Comparison of ENCODE assay signal across 7 cellular contexts in the genomic region with DNA sequence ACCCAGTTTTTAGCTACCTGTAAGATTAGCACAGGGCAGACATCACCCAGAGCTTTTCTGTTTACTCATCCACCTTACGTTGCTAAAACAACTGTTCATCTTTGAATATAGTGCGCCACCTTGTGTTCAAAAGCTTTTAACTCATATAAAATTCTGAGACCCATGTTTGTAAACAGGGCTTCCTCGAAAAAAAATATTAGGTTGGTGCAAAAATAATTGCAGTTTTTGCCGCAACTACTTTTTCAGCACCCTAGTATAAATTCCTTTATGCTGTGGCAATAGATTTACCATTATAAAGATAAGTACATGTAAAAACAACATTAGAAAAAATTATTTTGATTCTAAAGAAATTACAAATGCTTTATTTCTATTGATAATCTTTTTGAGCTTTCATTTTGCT.
DNase-seq lines count a peak whose midpoint lies in the region; ATAC-seq and TF ChIP-seq lines count a peak whose summit lies in the region.

No MANE protein-coding gene starts in this region.

- H3K9me3 Mint-ChIP-seq in activated T-helper 1 cell treated with anti-CD3 and anti-CD28 coated beads, Interleukin-12 subunit alpha, Interleukin-12 subunit beta, Interleukin-2, Interleukin-4 antibody, amounts not matched to agents 30 ng/mL and 10 ng/mL and 1 ng/mL, durations not matched to agents 14 hours and 24 hours and 36 hours = no peaks in the 10 kb centered on the region

- H3F3A ChIP-seq in DOHH2 (ENCODE audit: control insufficient read depth, insufficient read depth) = peaks cover 12% of the 10 kb centered on the region; the same call in 1 of the 2 replicates

- H3K79me2 ChIP-seq in DOHH2 (ENCODE audit: control insufficient read depth, low read length) = no peaks in the 10 kb centered on the region

- H3K27me3 Mint-ChIP-seq in activated T-helper 1 cell treated with anti-CD3 and anti-CD28 coated beads, Interleukin-12 subunit alpha, Interleukin-12 subunit beta, Interleukin-2, Interleukin-4 antibody, amounts not matched to agents 30 ng/mL and 10 ng/mL and 1 ng/mL, durations not matched to agents 14 hours and 24 hours and 36 hours (ENCODE audit: insufficient read depth) = no peaks in the 10 kb centered on the region

- DNase-seq in NCI-H226 = peak; percentile 52
- DNase-seq in activated T-helper 1 cell treated with anti-CD3 and anti-CD28 coated beads, Interleukin-12 subunit alpha, Interleukin-12 subunit beta, Interleukin-2, Interleukin-4 antibody, amounts not matched to agents 30 ng/mL and 10 ng/mL and 1 ng/mL, durations not matched to agents 14 hours and 24 hours and 36 hours (ENCODE audit: low spot score) = peak; percentile 15
- DNase-seq in cardiac muscle cell (ENCODE audit: low read depth in 1 of 2, low spot score in 1 of 2) = peak; percentile 86 to 91
- peak; percentile 80 for DNase-seq in renal cortical epithelial cell (ENCODE audit: low read depth)

- H3K9me3 ChIP-seq in DOHH2 (ENCODE audit: control insufficient read depth, insufficient read depth, low read length) = no peaks in the 10 kb centered on the region
- H3K9me3 ChIP-seq in cardiac muscle cell (ENCODE audit: low read depth) = no peaks in the 10 kb centered on the region

- peak; percentile 98 for ATAC-seq in GM19351 (IDR thresholded peaks at IDR 0.05; ENCODE audit: unreplicated experiment)
- ATAC-seq in HG03354 (IDR thresholded peaks at IDR 0.05; ENCODE audit: poor library complexity, severe bottlenecking, unreplicated experiment) = peak; percentile 96

- H4K20me1 ChIP-seq in DOHH2 (ENCODE audit: control insufficient read depth, insufficient read depth, low read depth, low read length) = no peaks in the 10 kb centered on the region

- H3K27me3 ChIP-seq in DOHH2 (ENCODE audit: control insufficient read depth, low read length) = no peaks in the 10 kb centered on the region
- no peaks in the 10 kb centered on the region for H3K27me3 ChIP-seq in cardiac muscle cell

- no peaks in the 10 kb centered on the region for H3K9me2 ChIP-seq in DOHH2 (replicated peaks; ENCODE audit: control insufficient read depth, low read length)

- no peaks in the 10 kb centered on the region for H3K4me1 Mint-ChIP-seq in activated T-helper 1 cell treated with anti-CD3 and anti-CD28 coated beads, Interleukin-12 subunit alpha, Interleukin-12 subunit beta, Interleukin-2, Interleukin-4 antibody, amounts not matched to agents 30 ng/mL and 10 ng/mL and 1 ng/mL, durations not matched to agents 14 hours and 24 hours and 36 hours (ENCODE audit: low read depth)

- no peak overlapping the region for H3K4me3 ChIP-seq in DOHH2 (ENCODE audit: low read length)
- H3K4me3 ChIP-seq in cardiac muscle cell = no peak overlapping the region

- no peak overlapping the region for H3K27ac Mint-ChIP-seq in activated T-helper 1 cell treated with anti-CD3 and anti-CD28 coated beads, Interleukin-12 subunit alpha, Interleukin-12 subunit beta, Interleukin-2, Interleukin-4 antibody, amounts not matched to agents 30 ng/mL and 10 ng/mL and 1 ng/mL, durations not matched to agents 14 hours and 24 hours and 36 hours

- H3K36me3 ChIP-seq in DOHH2 (ENCODE audit: control insufficient read depth, low read length) (peaks cover 7% of the 10 kb centered on the region), cardiac muscle cell (peaks cover 12% of the 10 kb centered on the region)

- TF ChIP-seq CTCF in DOHH2 (IDR thresholded peaks at IDR 0.05; ENCODE audit: low read depth, low read length, poor library complexity, severe bottlenecking) (peak; percentile 59), cardiac muscle cell (IDR thresholded peaks at IDR 0.05; ENCODE audit: low read depth, low read length) (peak; percentile 47)

- no peak overlapping the region for H3K4me3 Mint-ChIP-seq in activated T-helper 1 cell treated with anti-CD3 and anti-CD28 coated beads, Interleukin-12 subunit alpha, Interleukin-12 subunit beta, Interleukin-2, Interleukin-4 antibody, amounts not matched to agents 30 ng/mL and 10 ng/mL and 1 ng/mL, durations not matched to agents 14 hours and 24 hours and 36 hours

- H3K4me1 ChIP-seq in DOHH2 (ENCODE audit: control insufficient read depth, low read length) = no peaks in the 10 kb centered on the region
- no peaks in the 10 kb centered on the region for H3K4me1 ChIP-seq in cardiac muscle cell (ENCODE audit: low read depth)

- H3K27ac ChIP-seq in DOHH2 (ENCODE audit: low read depth, low read length) = no peak overlapping the region
- no peak overlapping the region for H3K27ac ChIP-seq in cardiac muscle cell

- no peak overlapping the region for H3K4me2 ChIP-seq in DOHH2 (ENCODE audit: low read length)

- intact Hi-C loops in activated T-helper 1 cell treated with anti-CD3 and anti-CD28 coated beads, Interleukin-12 subunit alpha, Interleukin-12 subunit beta, Interleukin-2, Interleukin-4 antibody, amounts not matched to agents 30 ng/mL and 10 ng/mL and 1 ng/mL, durations not matched to agents 14 hours and 24 hours and 36 hours (cut with micrococcal nuclease) = loop anchor here (1.0 to 5.0 kb wide), 5 partner anchors 280 to 886 kb away; no protein-coding TSS in a partner anchor

- peaks cover 4% of the 10 kb centered on the region for H3K36me3 Mint-ChIP-seq in activated T-helper 1 cell treated with anti-CD3 and anti-CD28 coated beads, Interleukin-12 subunit alpha, Interleukin-12 subunit beta, Interleukin-2, Interleukin-4 antibody, amounts not matched to agents 30 ng/mL and 10 ng/mL and 1 ng/mL, durations not matched to agents 14 hours and 24 hours and 36 hours (ENCODE audit: low read depth)

Comparison
In these comparisons a context has a peak if more than half of its experiments do, and no peak if none do; other contexts are left out.
1. DNase-seq: peak in every context shown above with its lines; median percentile 88 in cardiac muscle cell; 80 in renal cortical epithelial cell; 52 in NCI-H226; 15 in activated T-helper 1 cell treated with anti-CD3 and anti-CD28 coated beads, Interleukin-12 subunit alpha, Interleukin-12 subunit beta, Interleukin-2, Interleukin-4 antibody, amounts not matched to agents 30 ng/mL and 10 ng/mL and 1 ng/mL, durations not matched to agents 14 hours and 24 hours and 36 hours.